ENCODE assay signal across 8 cellular contexts in the genomic region with DNA sequence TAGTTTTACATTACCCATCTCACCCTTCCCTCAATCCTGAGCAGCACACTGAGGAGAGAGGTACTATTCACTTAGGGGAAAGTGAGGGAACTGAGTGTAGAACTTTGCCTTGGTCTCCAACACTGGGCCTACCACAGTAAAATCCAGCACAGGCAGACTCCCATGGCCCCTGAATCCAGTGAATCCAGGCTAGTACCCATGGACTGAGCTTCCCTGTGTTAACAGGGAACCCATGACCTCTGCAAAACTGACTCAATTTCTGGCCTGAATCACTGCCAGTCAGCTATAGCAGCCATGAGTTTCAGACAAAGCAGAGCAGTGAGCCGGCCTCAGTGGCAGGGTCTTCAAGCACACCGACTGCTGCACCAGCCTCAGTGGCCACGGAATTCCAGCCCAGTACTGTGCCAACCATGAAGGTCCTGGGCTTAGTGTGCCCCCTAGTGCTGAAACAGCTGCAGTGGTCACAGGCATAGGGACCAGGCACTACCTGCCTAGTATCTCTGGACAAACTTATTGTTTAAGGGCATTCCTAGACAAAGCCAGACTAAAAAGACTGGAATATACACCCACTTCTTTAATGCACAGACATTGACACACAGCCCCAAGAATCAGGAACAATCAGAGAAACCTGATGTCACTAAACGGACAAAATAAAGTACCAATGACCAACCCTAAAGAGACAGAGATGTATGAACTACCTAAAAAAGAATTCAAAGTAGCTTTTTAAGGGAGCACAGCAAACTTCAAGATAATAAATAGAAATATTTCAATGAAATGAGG.
A peak's percentile ranks its signal among the peaks of the same experiment; 100 is the strongest.
DNase-seq lines count a peak whose midpoint lies in the region; TF ChIP-seq lines count a peak whose summit lies in the region.

No MANE protein-coding gene starts in this region.

- H3K79me2 ChIP-seq in hepatocyte: no peaks in the 10 kb centered on the region

- no peaks in the 10 kb centered on the region for H3K9me2 ChIP-seq in hepatocyte (replicated peaks; ENCODE audit: insufficient read depth)

- H3K36me3 ChIP-seq in BE2C (no peaks in the 10 kb centered on the region), H7 (replicated peaks; ENCODE audit: control insufficient read depth, insufficient read depth, low read length) (no peaks in the 10 kb centered on the region), hepatocyte (replicated peaks; ENCODE audit: insufficient read depth, low read depth) (no peaks in the 10 kb centered on the region)

- H3K27me3 ChIP-seq in BE2C (0 out of 2 replicates have a peak, but pooled peaks cover under 1% of the 10 kb centered on the region), H7 (ENCODE audit: control insufficient read depth, insufficient read depth, low read length) (no peaks in the 10 kb centered on the region), hepatocyte (no peaks in the 10 kb centered on the region)

- H2AFZ ChIP-seq in hepatocyte: no peak overlapping the region

- TF ChIP-seq CTCF in BE2C (IDR thresholded peaks at IDR 0.05; ENCODE audit: low read depth, low read length): peak; percentile 92
- TF ChIP-seq CTCF in hepatocyte (IDR thresholded peaks at IDR 0.05; ENCODE audit: poor library complexity): peak; percentile 19

- no peak overlapping the region for H3K4me2 ChIP-seq in hepatocyte

- H3K4me3 ChIP-seq in BE2C (ENCODE audit: low read depth, low read length): no peak overlapping the region
- no peak overlapping the region for H3K4me3 ChIP-seq in H7 (ENCODE audit: insufficient read depth, low read depth, low read length)
- no peak overlapping the region for H3K4me3 ChIP-seq in hepatocyte

- H3K9me3 ChIP-seq in BE2C (no peaks in the 10 kb centered on the region), hepatocyte (ENCODE audit: low read depth) (peaks cover 5% of the 10 kb centered on the region)

- intact Hi-C loops in activated CD4-positive, alpha-beta T cell treated with anti-CD3 and anti-CD28 coated beads, Interleukin-2, amount 10 ng/mL, durations not matched to agents 24 days and 14 days (cut with micrococcal nuclease): loop anchor here (1.0 to 2.0 kb wide), 2 partner anchors 463 to 474 kb away; no protein-coding TSS in a partner anchor

- H3K27ac Mint-ChIP-seq in activated CD4-positive, alpha-beta T cell treated with anti-CD3 and anti-CD28 coated beads, Interleukin-2, amount 10 ng/mL, durations not matched to agents 24 days and 14 days: no peak overlapping the region

- H3K27ac ChIP-seq in hepatocyte: no peak overlapping the region

- peaks cover 7% of the 10 kb centered on the region for H3K4me1 Mint-ChIP-seq in activated CD4-positive, alpha-beta T cell treated with anti-CD3 and anti-CD28 coated beads, Interleukin-2, amount 10 ng/mL, durations not matched to agents 24 days and 14 days

- H3K4me1 ChIP-seq in BE2C (no peaks in the 10 kb centered on the region), hepatocyte (ENCODE audit: insufficient read depth) (no peaks in the 10 kb centered on the region)

- WGBS in hepatocyte (ENCODE audit: low lambda C conversion rate, missing lambda C conversion rate): 48% methylated on average over 4 of the region's 4 CpGs

- DNase-seq in BE2C: peak; percentile 69
- DNase-seq in H7: peak; percentile 68
- peak; percentile 69 for DNase-seq in activated CD4-positive, alpha-beta T cell treated with anti-CD3 and anti-CD28 coated beads, Interleukin-2, amount 10 ng/mL, durations not matched to agents 24 days and 14 days
- peak; percentile 15 for DNase-seq in hepatocyte (ENCODE audit: low spot score)
- no peak for DNase-seq in activated CD4-positive, CD25-positive, alpha-beta regulatory T cell treated with anti-CD3 and anti-CD28 coated beads, Interleukin-2, amount 50 U/mL, for 72 hours
- no peak for DNase-seq in NCI-H2196 treated with DMSO at 0.1 percent for 48 hours (lab: John Stamatoyannopoulos, UW; ENCODE audit: unreplicated experiment)
- DNase-seq in NCI-H2081 (lab: John Stamatoyannopoulos, UW): no peak
- DNase-seq in CD1c-positive myeloid dendritic cell (ENCODE audit: extremely low spot score): no peak

- peaks cover 24% of the 10 kb centered on the region for H3K9me3 Mint-ChIP-seq in activated CD4-positive, alpha-beta T cell treated with anti-CD3 and anti-CD28 coated beads, Interleukin-2, amount 10 ng/mL, durations not matched to agents 24 days and 14 days

- no peaks in the 10 kb centered on the region for H4K20me1 ChIP-seq in hepatocyte (ENCODE audit: insufficient read depth, poor library complexity, severe bottlenecking)

- H3K27me3 Mint-ChIP-seq in activated CD4-positive, alpha-beta T cell treated with anti-CD3 and anti-CD28 coated beads, Interleukin-2, amount 10 ng/mL, durations not matched to agents 24 days and 14 days: peaks cover 4% of the 10 kb centered on the region

- peaks cover 4% of the 10 kb centered on the region for H3K36me3 Mint-ChIP-seq in activated CD4-positive, alpha-beta T cell treated with anti-CD3 and anti-CD28 coated beads, Interleukin-2, amount 10 ng/mL, durations not matched to agents 24 days and 14 days (ENCODE audit: low read depth)

- no peak overlapping the region for H3K4me3 Mint-ChIP-seq in activated CD4-positive, alpha-beta T cell treated with anti-CD3 and anti-CD28 coated beads, Interleukin-2, amount 10 ng/mL, durations not matched to agents 24 days and 14 days

Comparison
In these comparisons a context has a peak if more than half of its experiments do, and no peak if none do; other contexts are left out.
1. DNase-seq: peak in BE2C (single experiment), H7 (single experiment), activated CD4-positive, alpha-beta T cell treated with anti-CD3 and anti-CD28 coated beads, Interleukin-2, amount 10 ng/mL, durations not matched to agents 24 days and 14 days (single experiment) and hepatocyte (single experiment); none in activated CD4-positive, CD25-positive, alpha-beta regulatory T cell treated with anti-CD3 and anti-CD28 coated beads, Interleukin-2, amount 50 U/mL, for 72 hours (single experiment), NCI-H2196 treated with DMSO at 0.1 percent for 48 hours (single experiment), NCI-H2081 (0 of 2) and CD1c-positive myeloid dendritic cell (single experiment).